1 cellular context compared by ENCODE assay signal in genomic region chr9:101397746-101398334, GRCh38.
TF ChIP-seq lines count a peak whose summit lies in the region.

No MANE protein-coding gene starts in this region.

TF ChIP-seq in GM12878, 131 proteins besides CTCF, POLR2A, EP300 and RAD21:
- TF ChIP-seq IKZF1 (conservative IDR thresholded peaks at IDR 0.05) (no peak), RELA (IDR thresholded peaks at IDR 0.05; ENCODE audit: borderline replicate concordance, partially characterized antibody) (no peak), SUPT20H (IDR thresholded peaks at IDR 0.05; ENCODE audit: borderline replicate concordance, control insufficient read depth, low read depth, low read length) (no peak), ZBTB4 (CRISPR knock-in tag; IDR thresholded peaks at IDR 0.05) (no peak), CBX5 (IDR thresholded peaks at IDR 0.05; ENCODE audit: low read depth) (no peak), IKZF2 (IDR thresholded peaks at IDR 0.05) (no peak), SMARCA5 (IDR thresholded peaks at IDR 0.05) (no peak), EED (IDR thresholded peaks at IDR 0.05; ENCODE audit: low read depth) (no peak), ZNF687 (IDR thresholded peaks at IDR 0.05) (no peak), CEBPB (IDR thresholded peaks at IDR 0.05; ENCODE audit: borderline replicate concordance in 1 of 2, low read depth in 2 of 2, low read length in 2 of 2) (no peak), TAF1 (IDR thresholded peaks at IDR 0.05; ENCODE audit: borderline replicate concordance, low read depth, low read length) (no peak), ZNF274 (IDR thresholded peaks at IDR 0.05; ENCODE audit: insufficient read depth, insufficient read length) (no peak), CBFB (IDR thresholded peaks at IDR 0.05; ENCODE audit: low read depth) (no peak), POLR2AphosphoS5 (IDR thresholded peaks at IDR 0.05; ENCODE audit: low read length) (no peak), RAD51 (IDR thresholded peaks at IDR 0.05) (no peak), HDGF (IDR thresholded peaks at IDR 0.05) (no peak), IRF4 (IDR thresholded peaks at IDR 0.05; ENCODE audit: low read depth, low read length) (no peak), IRF3 (IDR thresholded peaks at IDR 0.05) (no peak), HCFC1 (IDR thresholded peaks at IDR 0.05; ENCODE audit: low read length) (no peak)
